ENCODE assay signal across 1 cellular context in the genomic region with DNA sequence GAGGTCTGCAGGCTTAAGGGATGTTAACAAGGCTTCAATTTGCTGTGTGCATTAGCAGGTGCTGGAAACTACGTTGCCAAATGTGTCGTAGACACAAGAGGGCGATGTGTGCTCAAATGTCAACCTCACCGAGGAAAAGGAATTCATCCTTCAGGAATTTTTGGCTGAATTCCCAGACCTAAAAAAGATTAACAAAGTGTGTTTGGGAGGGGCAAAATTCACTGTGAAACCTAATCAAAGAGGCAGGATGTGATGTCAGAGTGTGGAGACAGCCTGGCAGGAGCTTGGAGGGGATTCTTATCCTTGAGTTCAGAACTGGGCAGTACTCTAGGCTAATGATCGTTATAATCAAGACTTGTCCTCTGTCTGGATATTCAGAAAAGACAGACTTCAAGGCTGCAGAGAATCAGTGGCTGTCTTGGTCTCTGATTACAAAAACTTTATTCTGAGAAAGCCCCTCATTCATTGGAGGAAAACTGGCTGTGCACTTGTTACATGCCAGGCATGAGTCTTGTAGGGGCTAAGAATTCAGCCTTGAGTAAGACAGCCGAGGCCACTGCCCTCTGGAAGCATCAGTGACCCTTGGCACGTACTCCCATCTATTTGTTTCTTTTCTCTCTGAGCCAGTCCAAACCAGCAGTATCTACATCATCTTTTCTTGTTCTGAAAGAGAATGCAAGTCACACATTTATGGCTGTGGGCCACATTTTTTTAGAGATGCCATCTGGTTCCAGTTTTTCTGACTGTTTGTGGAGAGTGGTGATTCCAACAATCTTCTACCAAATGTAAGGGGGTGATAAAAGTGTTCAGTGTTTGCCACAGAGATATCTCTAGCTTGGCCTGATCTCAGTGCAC.
TF ChIP-seq lines count a peak whose summit lies in the region.

No MANE protein-coding gene starts in this region.

TF ChIP-seq in HEK293, 187 proteins besides CTCF, POLR2A, EP300 and RAD21 (continued from another document):
- TF ChIP-seq, protein P1, sequence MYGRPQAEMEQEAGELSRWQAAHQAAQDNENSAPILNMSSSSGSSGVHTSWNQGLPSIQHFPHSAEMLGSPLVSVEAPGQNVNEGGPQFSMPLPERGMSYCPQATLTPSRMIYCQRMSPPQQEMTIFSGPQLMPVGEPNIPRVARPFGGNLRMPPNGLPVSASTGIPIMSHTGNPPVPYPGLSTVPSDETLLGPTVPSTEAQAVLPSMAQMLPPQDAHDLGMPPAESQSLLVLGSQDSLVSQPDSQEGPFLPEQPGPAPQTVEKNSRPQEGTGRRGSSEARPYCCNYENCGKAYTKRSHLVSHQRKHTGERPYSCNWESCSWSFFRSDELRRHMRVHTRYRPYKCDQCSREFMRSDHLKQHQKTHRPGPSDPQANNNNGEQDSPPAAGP (tag by site-specific recombination; IDR thresholded peaks at IDR 0.05) = peak; percentile 66
- no peak for TF ChIP-seq ZBTB48 (tag by site-specific recombination; IDR thresholded peaks at IDR 0.05)
- no peak for TF ChIP-seq ZNF146 (tag by site-specific recombination; IDR thresholded peaks at IDR 0.05)
- TF ChIP-seq, protein P2, sequence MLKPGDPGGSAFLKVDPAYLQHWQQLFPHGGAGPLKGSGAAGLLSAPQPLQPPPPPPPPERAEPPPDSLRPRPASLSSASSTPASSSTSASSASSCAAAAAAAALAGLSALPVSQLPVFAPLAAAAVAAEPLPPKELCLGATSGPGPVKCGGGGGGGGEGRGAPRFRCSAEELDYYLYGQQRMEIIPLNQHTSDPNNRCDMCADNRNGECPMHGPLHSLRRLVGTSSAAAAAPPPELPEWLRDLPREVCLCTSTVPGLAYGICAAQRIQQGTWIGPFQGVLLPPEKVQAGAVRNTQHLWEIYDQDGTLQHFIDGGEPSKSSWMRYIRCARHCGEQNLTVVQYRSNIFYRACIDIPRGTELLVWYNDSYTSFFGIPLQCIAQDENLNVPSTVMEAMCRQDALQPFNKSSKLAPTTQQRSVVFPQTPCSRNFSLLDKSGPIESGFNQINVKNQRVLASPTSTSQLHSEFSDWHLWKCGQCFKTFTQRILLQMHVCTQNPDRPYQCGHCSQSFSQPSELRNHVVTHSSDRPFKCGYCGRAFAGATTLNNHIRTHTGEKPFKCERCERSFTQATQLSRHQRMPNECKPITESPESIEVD (tag by site-specific recombination; IDR thresholded peaks at IDR 0.05) = peak; percentile 77
- TF ChIP-seq GLI4 (tag by site-specific recombination; IDR thresholded peaks at IDR 0.05) = no peak
- TF ChIP-seq, protein P3, sequence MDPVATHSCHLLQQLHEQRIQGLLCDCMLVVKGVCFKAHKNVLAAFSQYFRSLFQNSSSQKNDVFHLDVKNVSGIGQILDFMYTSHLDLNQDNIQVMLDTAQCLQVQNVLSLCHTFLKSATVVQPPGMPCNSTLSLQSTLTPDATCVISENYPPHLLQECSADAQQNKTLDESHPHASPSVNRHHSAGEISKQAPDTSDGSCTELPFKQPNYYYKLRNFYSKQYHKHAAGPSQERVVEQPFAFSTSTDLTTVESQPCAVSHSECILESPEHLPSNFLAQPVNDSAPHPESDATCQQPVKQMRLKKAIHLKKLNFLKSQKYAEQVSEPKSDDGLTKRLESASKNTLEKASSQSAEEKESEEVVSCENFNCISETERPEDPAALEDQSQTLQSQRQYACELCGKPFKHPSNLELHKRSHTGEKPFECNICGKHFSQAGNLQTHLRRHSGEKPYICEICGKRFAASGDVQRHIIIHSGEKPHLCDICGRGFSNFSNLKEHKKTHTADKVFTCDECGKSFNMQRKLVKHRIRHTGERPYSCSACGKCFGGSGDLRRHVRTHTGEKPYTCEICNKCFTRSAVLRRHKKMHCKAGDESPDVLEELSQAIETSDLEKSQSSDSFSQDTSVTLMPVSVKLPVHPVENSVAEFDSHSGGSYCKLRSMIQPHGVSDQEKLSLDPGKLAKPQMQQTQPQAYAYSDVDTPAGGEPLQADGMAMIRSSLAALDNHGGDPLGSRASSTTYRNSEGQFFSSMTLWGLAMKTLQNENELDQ (tag by site-specific recombination; IDR thresholded peaks at IDR 0.05; ENCODE audit: low read depth) = no peak
- TF ChIP-seq, protein P4, sequence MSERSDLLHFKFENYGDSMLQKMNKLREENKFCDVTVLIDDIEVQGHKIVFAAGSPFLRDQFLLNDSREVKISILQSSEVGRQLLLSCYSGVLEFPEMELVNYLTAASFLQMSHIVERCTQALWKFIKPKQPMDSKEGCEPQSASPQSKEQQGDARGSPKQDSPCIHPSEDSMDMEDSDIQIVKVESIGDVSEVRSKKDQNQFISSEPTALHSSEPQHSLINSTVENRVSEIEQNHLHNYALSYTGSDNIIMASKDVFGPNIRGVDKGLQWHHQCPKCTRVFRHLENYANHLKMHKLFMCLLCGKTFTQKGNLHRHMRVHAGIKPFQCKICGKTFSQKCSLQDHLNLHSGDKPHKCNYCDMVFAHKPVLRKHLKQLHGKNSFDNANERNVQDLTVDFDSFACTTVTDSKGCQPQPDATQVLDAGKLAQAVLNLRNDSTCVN (tag by site-specific recombination; optimal IDR thresholded peaks at IDR 0.05) = no peak
- TF ChIP-seq ZBTB1 (tag by site-specific recombination; IDR thresholded peaks at IDR 0.05) = no peak
- TF ChIP-seq ZNF341 (tag by site-specific recombination; IDR thresholded peaks at IDR 0.05; ENCODE audit: low read depth) = no peak
- no peak for TF ChIP-seq ZNF133 (tag by site-specific recombination; IDR thresholded peaks at IDR 0.05)
- TF ChIP-seq ZNF366 (tag by site-specific recombination; conservative IDR thresholded peaks at IDR 0.05) = peak; percentile 54
- TF ChIP-seq ZNF558 (tag by site-specific recombination; IDR thresholded peaks at IDR 0.05) = no peak
- TF ChIP-seq, protein P5, sequence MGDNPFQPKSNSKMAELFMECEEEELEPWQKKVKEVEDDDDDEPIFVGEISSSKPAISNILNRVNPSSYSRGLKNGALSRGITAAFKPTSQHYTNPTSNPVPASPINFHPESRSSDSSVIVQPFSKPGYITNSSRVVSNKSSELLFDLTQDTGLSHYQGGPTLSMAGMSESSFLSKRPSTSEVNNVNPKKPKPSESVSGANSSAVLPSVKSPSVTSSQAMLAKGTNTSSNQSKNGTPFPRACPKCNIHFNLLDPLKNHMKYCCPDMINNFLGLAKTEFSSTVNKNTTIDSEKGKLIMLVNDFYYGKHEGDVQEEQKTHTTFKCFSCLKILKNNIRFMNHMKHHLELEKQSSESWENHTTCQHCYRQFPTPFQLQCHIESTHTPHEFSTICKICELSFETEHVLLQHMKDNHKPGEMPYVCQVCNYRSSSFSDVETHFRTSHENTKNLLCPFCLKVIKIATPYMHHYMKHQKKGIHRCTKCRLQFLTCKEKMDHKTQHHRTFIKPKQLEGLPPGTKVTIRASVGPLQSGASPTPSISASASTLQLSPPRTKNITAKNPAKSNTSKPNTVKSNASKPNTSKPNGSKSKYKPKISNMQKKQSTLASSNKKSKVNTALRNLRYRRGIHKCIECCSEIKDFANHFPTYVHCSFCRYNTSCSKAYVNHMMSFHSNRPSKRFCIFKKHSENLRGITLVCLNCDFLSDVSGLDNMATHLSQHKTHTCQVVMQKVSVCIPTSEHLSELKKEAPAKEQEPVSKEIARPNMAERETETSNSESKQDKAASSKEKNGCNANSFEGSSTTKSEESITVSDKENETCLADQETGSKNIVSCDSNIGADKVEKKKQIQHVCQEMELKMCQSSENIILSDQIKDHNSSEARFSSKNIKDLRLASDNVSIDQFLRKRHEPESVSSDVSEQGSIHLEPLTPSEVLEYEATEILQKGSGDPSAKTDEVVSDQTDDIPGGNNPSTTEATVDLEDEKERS (tag by site-specific recombination; IDR thresholded peaks at IDR 0.05) = no peak
- TF ChIP-seq ZNF324 (tag by site-specific recombination; IDR thresholded peaks at IDR 0.05) = no peak
